ENCODE assay signal across 8 cellular contexts in genomic region chr9:71911061-71911907, GRCh38. TPM values are rescaled to one million over a fixed set of nuclear protein-coding genes. Genes with fewer than 3 reads are reported as not detected.
DNase-seq lines count a peak whose midpoint lies in the region; ATAC-seq and TF ChIP-seq lines count a peak whose summit lies in the region.

Gene ABHD17B (minus strand): TSS chr9:71911193. CDS start chr9:71875080, 36,113 bp downstream.
Gene C9orf85 (plus strand): TSS chr9:71911639. CDS start chr9:71911735, 96 bp downstream.

- TF ChIP-seq CTCF in C4-2B (conservative IDR thresholded peaks at IDR 0.05) (no peak), left lung (IDR thresholded peaks at IDR 0.05) (no peak)

- no peaks in the 10 kb centered on the region for H3K36me3 ChIP-seq in left lung

- intact Hi-C loops in left lung (cut with DNase I), result loop anchor here in 1 of 2 donors (10.0 kb wide), 1 partner anchor 56 kb away; no protein-coding TSS in a partner anchor

- peaks cover 18 to 41% of the 10 kb centered on the region in 2 donors for H3K4me1 ChIP-seq in left lung

- H3K4me3 ChIP-seq in left lung, result peak within 1 kb of the TSS; percentile 98 to 99

- no peaks in the 10 kb centered on the region for H3K9me3 ChIP-seq in left lung

- DNase-seq in NCI-H774 (lab: John Stamatoyannopoulos, UW) (peak; percentile 99), dermis blood vessel endothelial cell (peak; percentile 99), left lung (peak; percentile 99 to 100)
- DNase-seq in activated CD4-positive, alpha-beta T cell treated with anti-CD3 and anti-CD28 coated beads, Interleukin-2, amount 50 U/mL, for 48 hours, result peak; percentile 95 to 98
- peak; percentile 91 to 93 for DNase-seq in stimulated activated CD4-positive, alpha-beta T cell treated with anti-CD3 and anti-CD28 coated beads, Interleukin-2, amount 100 ng/mL, for 48 hours

- H3K27ac ChIP-seq in C4-2B (peak within 1 kb of the TSS; percentile 80), left lung (peak within 1 kb of the TSS; percentile 96 to 97)

- peak; percentile 94 for ATAC-seq in GM19395 (IDR thresholded peaks at IDR 0.05; ENCODE audit: unreplicated experiment)
- ATAC-seq in HG03565 (IDR thresholded peaks at IDR 0.05; ENCODE audit: unreplicated experiment), result peak; percentile 91
- peak; percentile 98 for ATAC-seq in left lung

- H3K27me3 ChIP-seq in left lung, result no peaks in the 10 kb centered on the region

RNA-seq across cellular contexts. Expression of gene ABHD17B, which starts in this region (rescaled TPM):
- 68.0 and 76.9 TPM in 2 replicates for total RNA-seq in dermis blood vessel endothelial cell
- total RNA-seq in left lung, result 10 to 100 TPM; 13.6 to 14.9 TPM

RNA-seq across cellular contexts. Expression of gene C9orf85, which starts in this region (rescaled TPM):
- total RNA-seq in dermis blood vessel endothelial cell (16.6 and 19.1 TPM in 2 replicates), left lung (1 to 10 TPM; 8.3 to 9.6 TPM)

Comparison
In these comparisons a context has a peak if more than half of its experiments do, and no peak if none do; other contexts are left out.
1. Peak in every context shown above with its lines: DNase-seq, ATAC-seq, H3K4me3 ChIP-seq and H3K27ac ChIP-seq.